Comparison of ENCODE assay signal across 8 cellular contexts in the genomic region with DNA sequence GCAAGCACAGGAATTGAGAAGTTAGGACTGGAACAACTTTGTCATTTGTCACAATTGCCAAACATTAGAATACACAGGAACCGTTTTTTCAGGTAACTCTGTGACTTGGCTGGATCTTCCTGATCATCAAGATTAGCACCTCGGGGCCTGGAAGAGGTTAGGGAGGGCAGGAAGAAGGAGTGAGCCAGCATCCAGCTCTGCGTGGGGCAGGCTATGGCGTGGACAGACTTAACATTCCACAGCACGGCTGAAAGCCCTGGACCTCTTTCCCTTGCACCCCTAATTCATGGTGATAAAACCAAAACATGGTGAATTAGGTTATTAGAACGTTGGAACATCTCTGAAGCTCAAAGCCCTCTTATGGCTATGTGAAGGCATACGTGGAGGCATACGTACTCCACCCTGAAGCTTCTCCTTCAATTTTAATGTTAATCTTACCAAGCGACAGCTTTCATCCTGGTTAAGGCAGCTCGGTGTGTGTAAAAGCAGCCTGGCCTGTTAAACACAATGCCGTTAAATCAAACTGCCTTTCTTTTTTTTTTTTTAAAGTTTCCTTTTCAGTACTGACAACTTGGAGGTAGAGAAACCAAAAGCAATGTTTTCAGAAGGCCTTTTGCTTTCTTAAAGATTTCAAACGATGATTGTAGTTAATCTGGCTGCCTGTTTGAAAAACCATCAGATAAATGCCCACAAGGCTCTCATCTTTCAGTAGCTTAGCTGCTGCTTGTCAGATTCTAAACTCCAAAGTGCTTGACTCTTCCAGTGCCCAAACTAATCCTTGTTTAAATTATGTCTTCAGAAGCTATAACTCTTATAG. TPM values are rescaled to one million over a fixed set of nuclear protein-coding genes. Genes with fewer than 3 reads are reported as not detected.
A peak's percentile ranks its signal among the peaks of the same experiment; 100 is the strongest.
DNase-seq lines count a peak whose midpoint lies in the region; FAIRE-seq and TF ChIP-seq lines count a peak whose summit lies in the region.

No MANE protein-coding gene starts in this region.

- BruUV-seq in endothelial cell of umbilical vein (replicated peaks; lab: Mats Ljungman, UMichigan): no TSS peak

- H3K4me3 ChIP-seq in GM12865 (ENCODE audit: low read depth, low read length) (no peak overlapping the region), SJSA1 (no peak overlapping the region), endothelial cell of umbilical vein (replicated peaks in 1 of 3; ENCODE audit: insufficient read depth in 1 of 3, low read depth in 1 of 3, low read length in 3 of 3) (peak overlapping the region in 1 of 3 experiments; percentile 5), sigmoid colon (peak overlapping the region in 2 of 4 donors; percentile 18 to 25)

- DNase-seq in GM12865 (ENCODE audit: low read depth): peak; percentile 42
- peak in 1 of 2 experiments; percentile 46 for DNase-seq in SJSA1 (ENCODE audit: low read depth in 1 of 2, low spot score in 2 of 2)
- DNase-seq in endothelial cell of umbilical vein (ENCODE audit: low read depth, low spot score): peak; percentile 45
- peak; percentile 62 for DNase-seq in sigmoid colon
- DNase-seq in DMS53 (lab: John Stamatoyannopoulos, UW): no peak
- DNase-seq in ACHN: no peak
- DNase-seq in SW 1271 (lab: John Stamatoyannopoulos, UW): no peak
- DNase-seq in stimulated activated CD4-positive, alpha-beta T cell treated with anti-CD3 and anti-CD28 coated beads, Interleukin-4, amount 100 ng/mL, for 1 hour: no peak

- H3K27me3 ChIP-seq in SJSA1 (replicated peaks) (no peaks in the 10 kb centered on the region), endothelial cell of umbilical vein (ENCODE audit: control insufficient read depth in 2 of 2, insufficient read depth in 2 of 2, low read length in 2 of 2) (no peaks in the 10 kb centered on the region), sigmoid colon (no peaks in the 10 kb centered on the region)

- no peaks in the 10 kb centered on the region for H3K9me1 ChIP-seq in endothelial cell of umbilical vein (replicated peaks; ENCODE audit: control insufficient read depth, extremely low read depth, insufficient read depth, low read length)

- no peaks in the 10 kb centered on the region for H4K20me1 ChIP-seq in endothelial cell of umbilical vein (replicated peaks; ENCODE audit: control insufficient read depth, extremely low read depth, insufficient read depth, low read length)

- peaks cover 46% of the 10 kb centered on the region for H3K4me1 ChIP-seq in SJSA1 (replicated peaks)
- peaks cover 35% of the 10 kb centered on the region for H3K4me1 ChIP-seq in endothelial cell of umbilical vein (ENCODE audit: control insufficient read depth, extremely low read depth, insufficient read depth, low read length)
- peaks cover 0 to 71% (median 59%) of the 10 kb centered on the region in 4 donors for H3K4me1 ChIP-seq in sigmoid colon

- in situ Hi-C loops in ACHN (cut with HindIII; ENCODE audit: low pct_ligation_motif_present, low pct_unique_long_range_greater_than_20kb, low sequenced_read_pairs): loop anchor here (25.0 kb wide), 1 partner anchor 200 kb away; no protein-coding TSS in a partner anchor

- dilution Hi-C loops in endothelial cell of umbilical vein (cut with MboI; ENCODE audit: extremely low pct_ligation_motif_present, low sequenced_read_pairs): no loop called here

- 33 to 60% methylated on average over 12 of the region's 12 CpGs for WGBS in sigmoid colon, 2 donors

- peak overlapping the region; percentile 0 for H3K9ac ChIP-seq in endothelial cell of umbilical vein (replicated peaks; ENCODE audit: extremely low read depth, insufficient read depth, low read length)

- peak overlapping the region; percentile 80 for H3K27ac ChIP-seq in SJSA1
- H3K27ac ChIP-seq in endothelial cell of umbilical vein (ENCODE audit: insufficient read depth, low read depth, low read length): peak overlapping the region; percentile 36
- peak overlapping the region; percentile 92 to 100 (median 98) for H3K27ac ChIP-seq in sigmoid colon

- peaks cover 24% of the 10 kb centered on the region for H3K79me2 ChIP-seq in endothelial cell of umbilical vein (ENCODE audit: control insufficient read depth, insufficient read depth, low read length)

- TF ChIP-seq POLR2A in endothelial cell of umbilical vein (IDR thresholded peaks at IDR 0.05; ENCODE audit: low read depth, low read length) (no peak), sigmoid colon (IDR thresholded peaks at IDR 0.05) (no peak)

- H3K9me3 ChIP-seq in SJSA1 (replicated peaks): no peaks in the 10 kb centered on the region
- no peaks in the 10 kb centered on the region for H3K9me3 ChIP-seq in endothelial cell of umbilical vein (replicated peaks; ENCODE audit: control insufficient read depth, insufficient read depth, low read length)
- no peaks in the 10 kb centered on the region for H3K9me3 ChIP-seq in sigmoid colon

- H2AFZ ChIP-seq in endothelial cell of umbilical vein (ENCODE audit: low read depth, low read length): peak overlapping the region; percentile 4

- POLR2A ChIA-PET in endothelial cell of umbilical vein (lab: Charles Lee): interaction anchor here (0.6 kb wide), 1 partner anchor 90 kb away, joined by 3 read pairs; no protein-coding TSS in a partner anchor

- H3K36me3 ChIP-seq in SJSA1: peaks cover 24% of the 10 kb centered on the region
- H3K36me3 ChIP-seq in endothelial cell of umbilical vein (ENCODE audit: control insufficient read depth in 2 of 2, extremely low read depth in 1 of 2, insufficient read depth in 2 of 2, low read length in 2 of 2): no peaks in the 10 kb centered on the region
- H3K36me3 ChIP-seq in sigmoid colon: no peaks in the 10 kb centered on the region

- intact Hi-C loops in endothelial cell of umbilical vein (cut with micrococcal nuclease) (no loop called here), sigmoid colon (cut with DNase I) (no loop called here)

- CTCF ChIA-PET in endothelial cell of umbilical vein (lab: Charles Lee): interaction anchor here (0.6 to 8.6 kb wide), 16 partner anchors 11 to 391 kb away, joined by 3 to 180 read pairs (median 4); no protein-coding TSS in a partner anchor

- no peak for TF ChIP-seq CTCF in GM12865 (IDR thresholded peaks at IDR 0.05; ENCODE audit: insufficient read depth, low read depth, low read length, missing control alignments)
- TF ChIP-seq CTCF in endothelial cell of umbilical vein (IDR thresholded peaks at IDR 0.05; ENCODE audit: extremely low read depth in 1 of 2, insufficient read depth in 1 of 2, low read depth in 1 of 2, low read length in 2 of 2): no peak
- no peak for TF ChIP-seq CTCF in sigmoid colon (IDR thresholded peaks at IDR 0.05)

- H3K4me2 ChIP-seq in endothelial cell of umbilical vein (ENCODE audit: insufficient read depth, low read length): peak overlapping the region; percentile 94

- no peak for FAIRE-seq in endothelial cell of umbilical vein (lab: Jason Lieb, UNC)

- TF ChIP-seq EP300 in sigmoid colon (IDR thresholded peaks at IDR 0.05): no peak

TF ChIP-seq in endothelial cell of umbilical vein, 7 proteins besides CTCF, POLR2A, EP300 and RAD21:
- TF ChIP-seq MAX (IDR thresholded peaks at IDR 0.05; ENCODE audit: insufficient read depth, insufficient read length) (no peak), GATA2 (IDR thresholded peaks at IDR 0.05; ENCODE audit: insufficient read depth, insufficient read length, low read depth, low read length) (peak; percentile 73)

RNA-seq across cellular contexts. Expression of gene GRK5, which starts 4.5 kb away (rescaled TPM):
- total RNA-seq in SJSA1 (2014; rRNA removed; shearing (Covaris generic)): 19.4 TPM in 2 replicates
- total RNA-seq in endothelial cell of umbilical vein (29.1 and 29.5 TPM in 2 replicates), sigmoid colon (10 to 100 TPM; 19.8 to 32.4 (median 22.2) TPM)
- polyA plus RNA-seq in endothelial cell of umbilical vein (9.6 and 13.1 TPM in 2 replicates), sigmoid colon (10 to 100 TPM in 2 of 3 donors, 1 to 10 TPM in 1; 7.9 to 19.2 (median 15.5) TPM)
- 17.0 and 17.2 TPM in 2 replicates for polyA plus RNA-seq in endothelial cell of umbilical vein (2011; cell fraction: cytosol; rRNA removed)
- 18.3 and 19.9 TPM in 2 replicates for polyA plus RNA-seq in endothelial cell of umbilical vein (2011; cell fraction: nucleus; rRNA removed)
- 18.3 and 20.4 TPM in 2 replicates for polyA plus RNA-seq in endothelial cell of umbilical vein (2012)
- polyA minus RNA-seq in endothelial cell of umbilical vein: 9.6 and 16.1 TPM in 2 replicates
- 5.8 TPM for polyA minus RNA-seq in endothelial cell of umbilical vein (2011; cell fraction: cytosol; rRNA and poly(A)+ RNA removed)
- 6.0 and 7.9 TPM in 2 replicates for polyA minus RNA-seq in endothelial cell of umbilical vein (2011; cell fraction: nucleus; rRNA and poly(A)+ RNA removed)

RNA-seq across cellular contexts. Expression of gene PRDX3, which starts 33.2 kb away (rescaled TPM):
- 304 and 376 TPM in 2 replicates for total RNA-seq in SJSA1 (2014; rRNA removed; shearing (Covaris generic))
- 117 and 124 TPM in 2 replicates for total RNA-seq in endothelial cell of umbilical vein
- 99.4 and 123 TPM in 2 replicates for polyA plus RNA-seq in endothelial cell of umbilical vein
- 168 and 181 TPM in 2 replicates for polyA plus RNA-seq in endothelial cell of umbilical vein (2011; cell fraction: cytosol; rRNA removed)
- polyA plus RNA-seq in endothelial cell of umbilical vein (2011; cell fraction: nucleus; rRNA removed): 95.8 and 112 TPM in 2 replicates
- polyA plus RNA-seq in endothelial cell of umbilical vein (2012): 146 and 198 TPM in 2 replicates
- 233 and 266 TPM in 2 replicates for polyA minus RNA-seq in endothelial cell of umbilical vein
- polyA minus RNA-seq in endothelial cell of umbilical vein (2011; cell fraction: cytosol; rRNA and poly(A)+ RNA removed): 118 TPM
- 50.2 and 78.9 TPM in 2 replicates for polyA minus RNA-seq in endothelial cell of umbilical vein (2011; cell fraction: nucleus; rRNA and poly(A)+ RNA removed)
- 100 to 1,000 TPM; 155 to 247 (median 169) TPM for total RNA-seq in sigmoid colon
- polyA plus RNA-seq in sigmoid colon: 100 to 1,000 TPM; 133 to 267 (median 172) TPM

RNA-seq across cellular contexts. Expression of gene SFXN4, which starts 46.3 kb away (rescaled TPM):
- 23.5 and 46.2 TPM in 2 replicates for total RNA-seq in SJSA1 (2014; rRNA removed; shearing (Covaris generic))
- 14.5 and 17.1 TPM in 2 replicates for total RNA-seq in endothelial cell of umbilical vein
- polyA plus RNA-seq in endothelial cell of umbilical vein: 8.9 and 11.1 TPM in 2 replicates
- 15.5 and 15.8 TPM in 2 replicates for polyA plus RNA-seq in endothelial cell of umbilical vein (2011; cell fraction: cytosol; rRNA removed)
- 22.7 and 26.7 TPM in 2 replicates for polyA plus RNA-seq in endothelial cell of umbilical vein (2011; cell fraction: nucleus; rRNA removed)
- polyA plus RNA-seq in endothelial cell of umbilical vein (2012): 17.6 and 22.3 TPM in 2 replicates
- 5.6 and 11.2 TPM in 2 replicates for polyA minus RNA-seq in endothelial cell of umbilical vein
- 24.1 TPM for polyA minus RNA-seq in endothelial cell of umbilical vein (2011; cell fraction: cytosol; rRNA and poly(A)+ RNA removed)
- 4.6 and 6.7 TPM in 2 replicates for polyA minus RNA-seq in endothelial cell of umbilical vein (2011; cell fraction: nucleus; rRNA and poly(A)+ RNA removed)
- 10 to 100 TPM; 16.8 to 26.5 (median 19.6) TPM for total RNA-seq in sigmoid colon
- 10 to 100 TPM; 14.8 to 48.3 (median 22.2) TPM for polyA plus RNA-seq in sigmoid colon

Comparison
In these comparisons a context has a peak if more than half of its experiments do, and no peak if none do; other contexts are left out.
1. DNase-seq: peak in GM12865 (single experiment), endothelial cell of umbilical vein (single experiment) and sigmoid colon (single experiment); none in DMS53 (single experiment), ACHN (single experiment), SW 1271 (0 of 2) and stimulated activated CD4-positive, alpha-beta T cell treated with anti-CD3 and anti-CD28 coated beads, Interleukin-4, amount 100 ng/mL, for 1 hour (single experiment).
2. H3K27ac ChIP-seq: peak in every context shown above with its lines; median percentile 98 in sigmoid colon; 80 in SJSA1; 36 in endothelial cell of umbilical vein.